Comparison of ENCODE assay signal across 29 cellular contexts in genomic region chr11:105367129-105367528, GRCh38.
"Had no signal": no experiment of that assay in that cellular context is flagged by ENCODE, and none has a peak within 500 bp of the region (broad histone marks: within the 10 kb centered on the region; RNA-seq: fewer than 3 reads in every experiment).

No MANE protein-coding gene starts in this region.

- H3K27ac ChIP-seq: ascending aorta, SJSA1 had no signal

- FAIRE-seq: TTC549 had no signal

- DNase-seq: activated CD4-positive, alpha-beta T cell treated with anti-CD3 and anti-CD28 coated beads, Interleukin-2, amount 10 ng/mL, durations not matched to agents 24 days and 14 days; activated CD4-positive, alpha-beta T cell treated with anti-CD3 and anti-CD28 coated beads, Interleukin-2, amount 50 U/mL, for 4 hours; activated CD8-positive, alpha-beta T cell treated with anti-CD3 and anti-CD28 coated beads for 36 hours; activated effector memory CD4-positive, alpha-beta T cell treated with anti-CD3 and anti-CD28 coated beads, Interleukin-2, amount 50 U/mL, for 16 hours; activated naive CD4-positive, alpha-beta T cell; activated naive CD4-positive, alpha-beta T cell treated with anti-CD3 and anti-CD28 coated beads, Interleukin-2, amount 50 U/mL, for 16 hours; activated naive CD8-positive, alpha-beta T cell treated with anti-CD3 and anti-CD28 coated beads for 36 hours; activated T-cell treated with anti-CD3 and anti-CD28 coated beads, Interleukin-2, amount 50 U/mL, for 1 hour; activated T-cell treated with anti-CD3 and anti-CD28 coated beads, Interleukin-2, amount 50 U/mL, for 72 hours; amniotic stem cell; caudate nucleus; Kasumi-1; KG1; MM.1S; MV-4-11; NCI-H1092; NCI-H1436 treated with DMSO at 0.1 percent for 48 hours; NCI-H1694 treated with DMSO at 0.1 percent for 48 hours; NCI-H2029; NCI-H345; NCI-H524 treated with DMSO at 0.1 percent for 48 hours; NK-92 treated with Interleukin-12 subunit alpha and Interleukin-12 subunit beta, amount 100 ng/mL, for 24 hours; SHP77 treated with DMSO at 0.1 percent for 48 hours; SK-N-SH had no signal

- H3K9ac ChIP-seq: SK-N-SH had no signal

- H3K36me3 ChIP-seq: ascending aorta, SJSA1 had no signal

- H3K4me3 ChIP-seq: ascending aorta, SJSA1 had no signal

- H3K9me2 ChIP-seq: SK-N-SH had no signal

- ATAC-seq: activated CD8-positive, alpha-beta T cell treated with anti-CD3 and anti-CD28 coated beads for 36 hours; activated T-cell treated with anti-CD3 and anti-CD28 coated beads, Interleukin-2, amount 50 U/mL, for 72 hours; activated T-helper 17 cell treated with anti-CD3 and anti-CD28 coated beads, Interleukin-2, amount 50 U/mL, for 72 hours; Panc1 had no signal

- H3K9me3 ChIP-seq: ascending aorta, SJSA1, SK-N-SH had no signal

- H3K4me1 ChIP-seq: ascending aorta, SJSA1 had no signal

- H3K4me2 ChIP-seq: SK-N-SH had no signal

- H3K27me3 ChIP-seq: ascending aorta, SJSA1 had no signal
